34 cellular contexts compared by ENCODE assay signal in genomic region chr2:212531499-212531898, GRCh38. TPM values are rescaled to one million over a fixed set of nuclear protein-coding genes. Genes with fewer than 3 reads are reported as not detected.
"Had no signal": no experiment of that assay in that cellular context is flagged by ENCODE, and none has a peak within 500 bp of the region (broad histone marks: within the 10 kb centered on the region; RNA-seq: fewer than 3 reads in every experiment).

No MANE protein-coding gene starts in this region.

- DNase-seq: activated B cell treated with CpG ODN at 0.5 μM for 24 hours; activated CD4-positive, alpha-beta memory T cell treated with anti-CD3 and anti-CD28 coated beads for 36 hours; activated CD4-positive, alpha-beta T cell treated with anti-CD3 and anti-CD28 coated beads for 4 hours; activated CD4-positive, alpha-beta T cell treated with anti-CD3 and anti-CD28 coated beads, Interleukin-2, amount 10 ng/mL, durations not matched to agents 24 days and 14 days; activated CD4-positive, alpha-beta T cell treated with anti-CD3 and anti-CD28 coated beads, Interleukin-2, amount 50 U/mL, for 1 hour; activated CD4-positive, alpha-beta T cell treated with anti-CD3 and anti-CD28 coated beads, Interleukin-2, amount 50 U/mL, for 4 hours; activated CD4-positive, CD25-positive, alpha-beta regulatory T cell treated with anti-CD3 and anti-CD28 coated beads, Interleukin-2, amount 50 U/mL, for 72 hours; activated CD8-positive, alpha-beta memory T cell treated with anti-CD3 and anti-CD28 coated beads, Interleukin-2, amount 50 U/mL, for 4 hours; activated CD8-positive, alpha-beta T cell treated with anti-CD3 and anti-CD28 coated beads for 36 hours; activated effector memory CD4-positive, alpha-beta T cell treated with anti-CD3 and anti-CD28 coated beads, Interleukin-2, amount 50 U/mL, for 16 hours; activated gamma-delta T cell treated with Interleukin-2 at 50 U/mL for 16 hours; activated naive CD4-positive, alpha-beta T cell; activated naive CD4-positive, alpha-beta T cell treated with anti-CD3 and anti-CD28 coated beads for 36 hours; activated naive CD4-positive, alpha-beta T cell treated with anti-CD3 and anti-CD28 coated beads, Interleukin-2, amount 50 U/mL, for 16 hours; activated naive CD8-positive, alpha-beta T cell treated with anti-CD3 and anti-CD28 coated beads for 36 hours; activated T-cell treated with anti-CD3 and anti-CD28 coated beads for 4 hours; activated T-cell treated with anti-CD3 and anti-CD28 coated beads, Interleukin-2, amount 50 U/mL, for 1 hour; activated T-cell treated with anti-CD3 and anti-CD28 coated beads, Interleukin-2, amount 50 U/mL, for 4 hours; activated T-cell treated with anti-CD3 and anti-CD28 coated beads, Interleukin-2, amount 50 U/mL, for 72 hours; amygdala; anterior cingulate cortex; body of pancreas; brain microvascular endothelial cell; central memory CD4-positive, alpha-beta T cell; T-helper 2 cell; T-helper 9 cell had no signal

- H3K36me3 ChIP-seq: brain microvascular endothelial cell, breast epithelium had no signal

- FAIRE-seq: astrocyte, TTC549 had no signal

- H3K4me1 ChIP-seq: breast epithelium had no signal

- ATAC-seq: activated CD8-positive, alpha-beta T cell treated with anti-CD3 and anti-CD28 coated beads for 36 hours; activated naive CD4-positive, alpha-beta T cell treated with anti-CD3 and anti-CD28 coated beads, Interleukin-2, amount 50 U/mL, for 72 hours; activated T-cell treated with anti-CD3 and anti-CD28 coated beads, Interleukin-2, amount 50 U/mL, for 4 hours; activated T-cell treated with anti-CD3 and anti-CD28 coated beads, Interleukin-2, amount 50 U/mL, for 72 hours; activated T-helper 17 cell treated with anti-CD3 and anti-CD28 coated beads, Interleukin-2, amount 50 U/mL, for 72 hours; body of pancreas had no signal

- H3K27me3 ChIP-seq: body of pancreas, brain microvascular endothelial cell, breast epithelium had no signal

- H3K27ac ChIP-seq: body of pancreas, brain microvascular endothelial cell, breast epithelium, VCaP had no signal

- H3K9me3 ChIP-seq: body of pancreas, breast epithelium had no signal

- H3K4me3 ChIP-seq: body of pancreas, breast epithelium had no signal

RNA-seq across cellular contexts. Expression of gene ERBB4, which starts 7.1 kb away (rescaled TPM):
- total RNA-seq: activated B cell treated with CpG ODN at 0.5 μM for 24 hours; activated CD4-positive, alpha-beta memory T cell treated with anti-CD3 and anti-CD28 coated beads for 36 hours; activated CD4-positive, alpha-beta T cell treated with anti-CD3 and anti-CD28 coated beads, Interleukin-2, amount 10 ng/mL, durations not matched to agents 24 days and 14 days; activated CD8-positive, alpha-beta memory T cell treated with anti-CD3 and anti-CD28 coated beads for 36 hours; activated CD8-positive, alpha-beta T cell treated with anti-CD3 and anti-CD28 coated beads for 36 hours; activated naive CD4-positive, alpha-beta T cell treated with anti-CD3 and anti-CD28 coated beads for 36 hours; activated naive CD4-positive, alpha-beta T cell treated with anti-CD3 and anti-CD28 coated beads, Interleukin-2, amount 50 U/mL, for 72 hours; activated naive CD8-positive, alpha-beta T cell treated with anti-CD3 and anti-CD28 coated beads for 36 hours; activated T-cell treated with anti-CD3 and anti-CD28 coated beads, Interleukin-2, amount 50 U/mL, for 4 hours; activated T-cell treated with anti-CD3 and anti-CD28 coated beads, Interleukin-2, amount 50 U/mL, for 72 hours; activated T-helper 1 cell treated with anti-CD3 and anti-CD28 coated beads, Interleukin-12 subunit alpha, Interleukin-12 subunit beta, Interleukin-2, Interleukin-4 antibody, amounts not matched to agents 30 ng/mL and 10 ng/mL and 1 ng/mL, durations not matched to agents 14 hours and 24 hours and 36 hours; activated T-helper 17 cell treated with anti-CD3 and anti-CD28 coated beads, Interleukin-2, amount 50 U/mL, for 72 hours had no signal
